ENCODE assay signal across 8 cellular contexts in genomic region chr10:103564799-103565365, GRCh38.
DNase-seq lines count a peak whose midpoint lies in the region; ATAC-seq and TF ChIP-seq lines count a peak whose summit lies in the region.

No MANE protein-coding gene starts in this region.

- no peaks in the 10 kb centered on the region for H3K27me3 ChIP-seq in lower lobe of right lung (ENCODE audit: low read depth)

- peak; percentile 49 to 80 for ATAC-seq in activated naive CD4-positive, alpha-beta T cell treated with anti-CD3 and anti-CD28 coated beads, Interleukin-2, amount 50 U/mL, for 72 hours
- peak in 1 of 2 donors; percentile 49 for ATAC-seq in lower lobe of right lung

- H3K27ac ChIP-seq in lower lobe of right lung = no peak overlapping the region

- DNase-seq in ELR (ENCODE audit: low read depth) = peak; percentile 45
- no peak for DNase-seq in LNCaP clone FGC (ENCODE audit: low read depth)
- peak in 1 of 2 donors; percentile 78 for DNase-seq in activated naive CD4-positive, alpha-beta T cell treated with anti-CD3 and anti-CD28 coated beads, Interleukin-2, amount 50 U/mL, for 72 hours (ENCODE audit: low spot score in 2 of 2)
- no peak for DNase-seq in lower lobe of right lung
- DNase-seq in retina = no peak
- no peak for DNase-seq in mesenteric fat pad (ENCODE audit: low spot score)
- DNase-seq in nucleus accumbens (lab: John Stamatoyannopoulos, UW) = no peak
- DNase-seq in RKO (ENCODE audit: low spot score) = no peak

- peak overlapping the region in 1 of 2 donors; percentile 67 for H3K27ac Mint-ChIP-seq in activated naive CD4-positive, alpha-beta T cell treated with anti-CD3 and anti-CD28 coated beads, Interleukin-2, amount 50 U/mL, for 72 hours

- H3K4me3 ChIP-seq in LNCaP clone FGC (ENCODE audit: low read depth, low read length) (no peak overlapping the region), lower lobe of right lung (no peak overlapping the region)

- TF ChIP-seq CTCF in LNCaP clone FGC (IDR thresholded peaks at IDR 0.05; ENCODE audit: control insufficient read depth, extremely low read depth, insufficient read depth) = peak; percentile 45
- TF ChIP-seq CTCF in lower lobe of right lung (IDR thresholded peaks at IDR 0.05) = peak; percentile 51

- H3K36me3 ChIP-seq in lower lobe of right lung = no peaks in the 10 kb centered on the region

- H3K9me3 Mint-ChIP-seq in activated naive CD4-positive, alpha-beta T cell treated with anti-CD3 and anti-CD28 coated beads, Interleukin-2, amount 50 U/mL, for 72 hours = no peaks in the 10 kb centered on the region

- intact Hi-C loops in lower lobe of right lung (cut with DNase I) = no loop called here

- H3K4me1 ChIP-seq in lower lobe of right lung = no peaks in the 10 kb centered on the region

- H3K36me3 Mint-ChIP-seq in activated naive CD4-positive, alpha-beta T cell treated with anti-CD3 and anti-CD28 coated beads, Interleukin-2, amount 50 U/mL, for 72 hours = no peaks in the 10 kb centered on the region

- H3K9me3 ChIP-seq in lower lobe of right lung = no peaks in the 10 kb centered on the region
